In genomic region chr5:86565197-86565789, GRCh38 we compare ENCODE assay signal across 15 cellular contexts. TPM values are rescaled to one million over a fixed set of nuclear protein-coding genes. Genes with fewer than 3 reads are reported as not detected.
DNase-seq lines count a peak whose midpoint lies in the region; ATAC-seq lines count a peak whose summit lies in the region.
"Had no signal": no experiment of that assay in that cellular context is flagged by ENCODE, and none has a peak within 500 bp of the region (broad histone marks: within the 10 kb centered on the region; RNA-seq: fewer than 3 reads in every experiment).

No MANE protein-coding gene starts in this region.

- H3K4ac ChIP-seq in mesendoderm (ENCODE audit: low read depth, low read length) = no peak overlapping the region

- no peak overlapping the region for H4K5ac ChIP-seq in mesendoderm (ENCODE audit: low read length)

- H3K9ac ChIP-seq in mesendoderm (ENCODE audit: low read length) = no peak overlapping the region

- H2BK15ac ChIP-seq in mesendoderm (replicated peaks; ENCODE audit: low read depth) = no peak overlapping the region

- peaks cover 2% of the 10 kb centered on the region for H3K27me3 Mint-ChIP-seq in activated CD8-positive, alpha-beta T cell treated with anti-CD3 and anti-CD28 coated beads, Interleukin-2, amount 10 ng/mL, durations not matched to agents 7 days and 5 days (ENCODE audit: low read depth)

- no peak overlapping the region for H3K4me3 ChIP-seq in mesendoderm (ENCODE audit: low read length)
- H3K4me3 ChIP-seq: breast epithelium, sigmoid colon, upper lobe of left lung had no signal

- no peak overlapping the region for H4K8ac ChIP-seq in mesendoderm (ENCODE audit: low read depth, low read length)

- no peaks in the 10 kb centered on the region for H3K27me3 ChIP-seq in mesendoderm (ENCODE audit: insufficient read depth, low read length, poor library complexity)
- H3K27me3 ChIP-seq: breast epithelium, sigmoid colon, upper lobe of left lung had no signal

- no peak overlapping the region for H3K4me3 Mint-ChIP-seq in activated CD8-positive, alpha-beta T cell treated with anti-CD3 and anti-CD28 coated beads, Interleukin-2, amount 10 ng/mL, durations not matched to agents 7 days and 5 days

- no peaks in the 10 kb centered on the region for H3K4me1 Mint-ChIP-seq in activated CD8-positive, alpha-beta T cell treated with anti-CD3 and anti-CD28 coated beads, Interleukin-2, amount 10 ng/mL, durations not matched to agents 7 days and 5 days (ENCODE audit: low read depth)

- no peak overlapping the region for H3K27ac ChIP-seq in mesendoderm (ENCODE audit: low read depth, low read length)
- H3K27ac ChIP-seq: breast epithelium, epithelial cell of prostate, sigmoid colon, upper lobe of left lung had no signal

- H2BK120ac ChIP-seq in mesendoderm (ENCODE audit: low read depth, low read length) = no peak overlapping the region

- no peaks in the 10 kb centered on the region for H3K79me2 ChIP-seq in mesendoderm (ENCODE audit: control insufficient read depth, insufficient read depth, low read length)

- H3K36me3 Mint-ChIP-seq in activated CD8-positive, alpha-beta T cell treated with anti-CD3 and anti-CD28 coated beads, Interleukin-2, amount 10 ng/mL, durations not matched to agents 7 days and 5 days (ENCODE audit: low read depth) = no peaks in the 10 kb centered on the region

- no peaks in the 10 kb centered on the region for H3K36me3 ChIP-seq in mesendoderm (ENCODE audit: control insufficient read depth, insufficient read depth, low read length)
- H3K36me3 ChIP-seq: breast epithelium, sigmoid colon, upper lobe of left lung had no signal

- H3K27ac Mint-ChIP-seq in activated CD8-positive, alpha-beta T cell treated with anti-CD3 and anti-CD28 coated beads, Interleukin-2, amount 10 ng/mL, durations not matched to agents 7 days and 5 days = no peak overlapping the region
- H3K27ac Mint-ChIP-seq: activated T-helper 2 cell treated with anti-CD3 and anti-CD28 coated beads, Interferon-gamma antibody, Interleukin-2, Interleukin-4, amounts not matched to agents 10 μg/mL and 5 μg/mL and 100 μg/mL, durations not matched to agents 14 hours and 24 hours and 36 hours had no signal

- peak; percentile 66 for ATAC-seq in GM19043 (IDR thresholded peaks at IDR 0.05; ENCODE audit: low read depth, unreplicated experiment)
- peak; percentile 59 for ATAC-seq in HG02623 (IDR thresholded peaks at IDR 0.05; ENCODE audit: unreplicated experiment)
- ATAC-seq in HG03460 (IDR thresholded peaks at IDR 0.05; ENCODE audit: unreplicated experiment) = peak; percentile 76
- ATAC-seq in activated CD8-positive, alpha-beta T cell treated with anti-CD3 and anti-CD28 coated beads, Interleukin-2, amount 10 ng/mL, durations not matched to agents 7 days and 5 days = no peak
- no peak for ATAC-seq in left cardiac atrium

- POLR2A ChIA-PET in activated CD8-positive, alpha-beta T cell treated with anti-CD3 and anti-CD28 coated beads, Interleukin-2, amount 10 ng/mL, durations not matched to agents 7 days and 5 days (lab: Charles Lee) = no interaction called here

- H3K79me1 ChIP-seq in mesendoderm (ENCODE audit: low read length) = no peaks in the 10 kb centered on the region

- no peak for DNase-seq in mesendoderm
- DNase-seq in activated CD8-positive, alpha-beta T cell treated with anti-CD3 and anti-CD28 coated beads, Interleukin-2, amount 10 ng/mL, durations not matched to agents 7 days and 5 days = no peak
- DNase-seq in left cardiac atrium = no peak
- no peak for DNase-seq in NCI-H748 (lab: John Stamatoyannopoulos, UW; ENCODE audit: unreplicated experiment)
- DNase-seq: activated CD4-positive, alpha-beta T cell treated with anti-CD3 and anti-CD28 coated beads for 1 hour; NCI-H446; Right ventricle myocardium superior; sigmoid colon; upper lobe of left lung had no signal

- H3K23ac ChIP-seq in mesendoderm (ENCODE audit: low read length) = no peak overlapping the region

- no peaks in the 10 kb centered on the region for H3K4me1 ChIP-seq in mesendoderm (ENCODE audit: control insufficient read depth, low read depth, low read length)
- H3K4me1 ChIP-seq: breast epithelium, sigmoid colon, upper lobe of left lung had no signal

- CTCF ChIA-PET in activated CD8-positive, alpha-beta T cell treated with anti-CD3 and anti-CD28 coated beads, Interleukin-2, amount 10 ng/mL, durations not matched to agents 7 days and 5 days (lab: Charles Lee) = interaction anchor here (0.8 to 1.3 kb wide), 2 partner anchors 14 to 25 kb away, joined by 3 to 4 read pairs; no protein-coding TSS in a partner anchor

- intact Hi-C loops in left cardiac atrium (cut with DNase I) = no loop called here

- no peaks in the 10 kb centered on the region for H3K9me3 Mint-ChIP-seq in activated CD8-positive, alpha-beta T cell treated with anti-CD3 and anti-CD28 coated beads, Interleukin-2, amount 10 ng/mL, durations not matched to agents 7 days and 5 days (ENCODE audit: insufficient read depth)
- H3K9me3 Mint-ChIP-seq: activated T-helper 2 cell treated with anti-CD3 and anti-CD28 coated beads, Interferon-gamma antibody, Interleukin-2, Interleukin-4, amounts not matched to agents 10 μg/mL and 5 μg/mL and 100 μg/mL, durations not matched to agents 14 hours and 24 hours and 36 hours had no signal

- H2AK5ac ChIP-seq in mesendoderm (ENCODE audit: low read length) = no peak overlapping the region

- H3K4me2 ChIP-seq in mesendoderm (ENCODE audit: low read length) = no peak overlapping the region

- no peak overlapping the region for H3K18ac ChIP-seq in mesendoderm (ENCODE audit: low read length)

- no CpG with 5 or more reads among the region's 8 CpGs for WGBS in mesendoderm (ENCODE audit: extremely low coverage, insufficient coverage, low lambda C conversion rate)

- H3K56ac ChIP-seq in mesendoderm (ENCODE audit: low read length) = peak overlapping the region; percentile 30

- no peak overlapping the region for H2BK5ac ChIP-seq in mesendoderm (ENCODE audit: low read length)

RNA-seq across cellular contexts. Expression of gene COX7C, which starts 52.4 kb away (rescaled TPM):
- polyA plus RNA-seq in mesendoderm (2013, experiment 1 of 2) = 1,648 TPM
- 1,637 TPM for polyA plus RNA-seq in mesendoderm (2013, experiment 2 of 2)
- total RNA-seq in activated CD8-positive, alpha-beta T cell treated with anti-CD3 and anti-CD28 coated beads, Interleukin-2, amount 10 ng/mL, durations not matched to agents 7 days and 5 days = 100 to 1,000 TPM; 460 to 487 TPM
- 1,000 to 10,000 TPM; 1,509 to 1,557 TPM for total RNA-seq in left cardiac atrium

Comparison
In these comparisons a context has a peak if more than half of its experiments do, and no peak if none do; other contexts are left out.
1. ATAC-seq: peak in GM19043 (single experiment), HG02623 (single experiment) and HG03460 (single experiment); none in activated CD8-positive, alpha-beta T cell treated with anti-CD3 and anti-CD28 coated beads, Interleukin-2, amount 10 ng/mL, durations not matched to agents 7 days and 5 days (single experiment) and left cardiac atrium (0 of 2).